Comparison of ENCODE assay signal across 12 cellular contexts in genomic region chr1:103650889-103651288, GRCh38. TPM values are rescaled to one million over a fixed set of nuclear protein-coding genes. Genes with fewer than 3 reads are reported as not detected.
"Had no signal": no experiment of that assay in that cellular context is flagged by ENCODE, and none has a peak within 500 bp of the region (broad histone marks: within the 10 kb centered on the region; RNA-seq: fewer than 3 reads in every experiment).

No MANE protein-coding gene starts in this region.

RNA-seq across cellular contexts. Expression of gene AMY1A, which starts 4.7 kb away (rescaled TPM):
- total RNA-seq: stomach, subcutaneous adipose tissue, suprapubic skin, temporal lobe, testis, thoracic aorta, tibial nerve, transverse colon, ureter, urinary bladder, vagina had no signal
- polyA plus RNA-seq: stomach, urinary bladder had no signal

RNA-seq across cellular contexts. Expression of gene AMY2A, which starts 33.7 kb away (rescaled TPM):
- total RNA-seq: stomach, suprapubic skin, thyroid gland, transverse colon, ureter, urinary bladder, vagina had no signal
- polyA plus RNA-seq: urinary bladder had no signal

RNA-seq across cellular contexts. Expression of gene AMY1B, which starts 45.1 kb away (rescaled TPM):
- total RNA-seq: subcutaneous adipose tissue, suprapubic skin, temporal lobe, testis, thoracic aorta, tibial nerve, transverse colon, ureter, urinary bladder, vagina had no signal
- polyA plus RNA-seq: stomach, urinary bladder had no signal
